ENCODE assay signal across 21 cellular contexts in the genomic region with DNA sequence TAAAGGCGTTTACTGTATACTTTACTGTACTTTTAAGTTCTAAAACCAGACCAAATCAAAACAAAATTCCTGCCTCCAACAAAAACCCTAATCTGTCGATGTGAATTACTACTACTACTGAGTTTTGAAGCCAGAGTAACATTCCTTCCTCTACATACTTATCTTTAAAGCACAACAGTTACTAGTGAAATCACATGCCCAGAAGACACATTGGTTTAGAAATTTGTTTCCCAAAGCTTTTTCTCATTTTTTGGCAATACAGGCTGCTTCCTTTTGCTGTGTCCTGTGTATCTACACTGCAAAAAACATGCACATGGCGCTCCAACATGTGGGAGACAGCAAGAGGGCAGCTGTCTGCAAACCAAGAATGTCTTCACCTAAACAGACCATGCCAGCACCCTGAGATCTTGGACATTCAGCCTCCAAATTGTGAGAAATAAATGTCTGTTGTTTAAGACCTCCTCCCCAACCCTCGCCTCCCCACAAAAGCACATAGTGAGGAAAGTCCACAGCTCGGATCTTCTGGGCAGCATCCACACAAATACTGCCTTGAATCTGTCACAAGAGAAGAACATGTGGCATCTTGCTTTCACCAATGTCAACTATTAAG.
"Had no signal": no experiment of that assay in that cellular context is flagged by ENCODE, and none has a peak within 500 bp of the region (broad histone marks: within the 10 kb centered on the region; RNA-seq: fewer than 3 reads in every experiment).

No MANE protein-coding gene starts in this region.

- H3K4me3 Mint-ChIP-seq: activated CD4-positive, alpha-beta T cell treated with anti-CD3 and anti-CD28 coated beads, Interleukin-2, amount 10 ng/mL, durations not matched to agents 7 days and 5 days; neural progenitor cell; T-cell had no signal

- H3K9me3 Mint-ChIP-seq: activated CD4-positive, alpha-beta T cell treated with anti-CD3 and anti-CD28 coated beads, Interleukin-2, amount 10 ng/mL, durations not matched to agents 7 days and 5 days; activated naive CD4-positive, alpha-beta T cell treated with anti-CD3 and anti-CD28 coated beads, Interleukin-2, amount 50 U/mL, for 72 hours; neural progenitor cell; T-cell had no signal

- DNase-seq: activated CD4-positive, alpha-beta T cell treated with anti-CD3 and anti-CD28 coated beads, Interleukin-2, amount 10 ng/mL, durations not matched to agents 7 days and 5 days; activated CD4-positive, CD25-positive, alpha-beta regulatory T cell; activated CD8-positive, alpha-beta memory T cell treated with anti-CD3 and anti-CD28 coated beads, Interleukin-2, amount 50 U/mL, for 48 hours; activated effector memory CD4-positive, alpha-beta T cell treated with anti-CD3 and anti-CD28 coated beads, Interleukin-2, amount 50 U/mL, for 16 hours; activated T-cell treated with anti-CD3 and anti-CD28 coated beads, Interleukin-2, amount 50 U/mL, for 48 hours; adrenal gland; body of pancreas; dermis blood vessel endothelial cell; gastrocnemius medialis; head of caudate nucleus; left lung; midbrain; SK-N-SH; stimulated activated CD4-positive, alpha-beta T cell treated with anti-CD3 and anti-CD28 coated beads, Interleukin-15, amount 100 ng/mL, for 24 hours; stimulated activated CD4-positive, alpha-beta T cell treated with anti-CD3 and anti-CD28 coated beads, Interleukin-4, amount 100 ng/mL, for 1 hour; T-cell; T-helper 9 cell; testis; upper lobe of left lung had no signal

- H3K27ac Mint-ChIP-seq: activated CD4-positive, alpha-beta T cell treated with anti-CD3 and anti-CD28 coated beads, Interleukin-2, amount 10 ng/mL, durations not matched to agents 7 days and 5 days; activated naive CD4-positive, alpha-beta T cell treated with anti-CD3 and anti-CD28 coated beads, Interleukin-2, amount 50 U/mL, for 72 hours; neural progenitor cell; T-cell had no signal

- H3K27me3 Mint-ChIP-seq: activated CD4-positive, alpha-beta T cell treated with anti-CD3 and anti-CD28 coated beads, Interleukin-2, amount 10 ng/mL, durations not matched to agents 7 days and 5 days; T-cell had no signal

- ATAC-seq: activated naive CD4-positive, alpha-beta T cell treated with anti-CD3 and anti-CD28 coated beads, Interleukin-2, amount 50 U/mL, for 72 hours; body of pancreas; gastrocnemius medialis; left lung; T-cell had no signal
